Comparison of ENCODE assay signal across 1 cellular context in genomic region chr4:81845273-81845672, GRCh38.
TF ChIP-seq lines count a peak whose summit lies in the region.

No MANE protein-coding gene starts in this region.

TF ChIP-seq in H1, 55 proteins besides CTCF, POLR2A, EP300 and RAD21 (continued from another document):
- no peak for TF ChIP-seq CHD7 (IDR thresholded peaks at IDR 0.05; ENCODE audit: insufficient replicate concordance, low read length)
- TF ChIP-seq BACH1 (IDR thresholded peaks at IDR 0.05; ENCODE audit: low read length), result no peak
- no peak for TF ChIP-seq TEAD4 (IDR thresholded peaks at IDR 0.05; ENCODE audit: low read depth, low read length)
- no peak for TF ChIP-seq JUN (IDR thresholded peaks at IDR 0.05; ENCODE audit: low read depth, low read length)
- no peak for TF ChIP-seq CBX5 (IDR thresholded peaks at IDR 0.05; ENCODE audit: low read depth, low read length)
- no peak for TF ChIP-seq MAX (IDR thresholded peaks at IDR 0.05)
- TF ChIP-seq KDM1A (IDR thresholded peaks at IDR 0.05; ENCODE audit: borderline replicate concordance, low read length), result no peak
- no peak for TF ChIP-seq EGR1 (IDR thresholded peaks at IDR 0.05; ENCODE audit: borderline replicate concordance, low read depth, low read length)
- TF ChIP-seq SAP30 (IDR thresholded peaks at IDR 0.05; ENCODE audit: insufficient read depth, insufficient replicate concordance, low read length), result no peak
- no peak for TF ChIP-seq CHD1 (IDR thresholded peaks at IDR 0.05; ENCODE audit: low read depth, low read length)
- no peak for TF ChIP-seq SP4 (IDR thresholded peaks at IDR 0.05; ENCODE audit: low read length)
- no peak for TF ChIP-seq ATF3 (IDR thresholded peaks at IDR 0.05; ENCODE audit: insufficient read depth, low read depth, low read length)
- TF ChIP-seq POLR2AphosphoS5 (IDR thresholded peaks at IDR 0.05; ENCODE audit: low read depth, low read length), result no peak
- no peak for TF ChIP-seq ATF2 (IDR thresholded peaks at IDR 0.05; ENCODE audit: low read length)
